1 cellular context compared by ENCODE assay signal in the genomic region with DNA sequence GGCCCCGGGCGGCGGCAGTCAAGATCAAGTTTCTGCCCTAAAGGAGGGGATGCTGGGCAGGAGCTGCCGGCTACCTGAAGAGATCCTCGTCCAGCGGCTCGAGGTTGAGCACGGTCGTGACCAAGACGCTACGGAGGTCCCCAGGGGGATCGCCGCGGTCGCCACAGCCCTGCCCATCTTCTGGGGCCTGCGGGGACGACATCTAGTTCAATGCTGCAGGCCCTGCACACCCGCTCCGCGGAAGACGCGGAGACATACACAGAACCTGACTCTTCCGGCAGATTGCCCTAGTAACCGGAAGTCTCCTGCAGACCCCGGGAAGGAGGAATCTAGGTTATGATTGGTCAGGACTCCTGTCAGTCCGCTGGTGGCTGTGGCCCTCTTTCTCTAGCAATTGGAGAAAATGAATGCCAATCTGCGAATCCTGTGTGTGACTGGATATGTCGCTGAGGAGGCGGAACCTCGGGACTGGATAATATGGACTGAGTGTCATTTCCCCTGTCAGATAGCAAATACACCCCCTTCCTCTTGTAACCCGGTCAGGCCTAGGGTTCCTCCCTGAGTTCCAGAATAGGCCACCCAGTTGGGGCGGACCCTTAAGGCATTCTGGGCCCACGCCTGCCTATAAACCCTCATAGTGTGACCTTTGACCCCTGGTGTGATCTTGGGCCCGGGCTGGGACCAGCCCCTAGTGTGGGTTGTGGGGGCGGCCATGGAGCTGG.
TF ChIP-seq lines count a peak whose summit lies in the region.

A gene (minus strand): TSS at position 279 of the 722 bp plus-strand sequence. CDS start 77 bp downstream, at position 202.
A gene (plus strand): TSS at position 501 of the 722 bp plus-strand sequence. CDS start 212 bp downstream, at position 713.

TF ChIP-seq in IMR-90, 13 proteins besides CTCF, POLR2A, EP300 and RAD21:
- TF ChIP-seq MXI1 (IDR thresholded peaks at IDR 0.05; ENCODE audit: borderline replicate concordance, low read depth, low read length), result 0 out of 2 replicates have a peak, but pooled peaks have one; percentile 17
- TF ChIP-seq, protein P1, sequence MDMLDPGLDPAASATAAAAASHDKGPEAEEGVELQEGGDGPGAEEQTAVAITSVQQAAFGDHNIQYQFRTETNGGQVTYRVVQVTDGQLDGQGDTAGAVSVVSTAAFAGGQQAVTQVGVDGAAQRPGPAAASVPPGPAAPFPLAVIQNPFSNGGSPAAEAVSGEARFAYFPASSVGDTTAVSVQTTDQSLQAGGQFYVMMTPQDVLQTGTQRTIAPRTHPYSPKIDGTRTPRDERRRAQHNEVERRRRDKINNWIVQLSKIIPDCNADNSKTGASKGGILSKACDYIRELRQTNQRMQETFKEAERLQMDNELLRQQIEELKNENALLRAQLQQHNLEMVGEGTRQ (IDR thresholded peaks at IDR 0.05; ENCODE audit: low read depth, low read length), result no peak
- TF ChIP-seq SMC3 (IDR thresholded peaks at IDR 0.05; ENCODE audit: low read depth, low read length), result no peak
- no peak for TF ChIP-seq CHD1 (IDR thresholded peaks at IDR 0.05; ENCODE audit: low read depth, low read length)
- TF ChIP-seq BHLHE40 (IDR thresholded peaks at IDR 0.05; ENCODE audit: low read depth, low read length), result peak; percentile 46; the same call in 1 of the 2 replicates
- TF ChIP-seq RCOR1 (IDR thresholded peaks at IDR 0.05; ENCODE audit: insufficient replicate concordance, low read length), result no peak
- no peak for TF ChIP-seq CEBPB (IDR thresholded peaks at IDR 0.05; ENCODE audit: low read depth, low read length)
- TF ChIP-seq MAFK (IDR thresholded peaks at IDR 0.05; ENCODE audit: low read depth, low read length), result peak; percentile 33; the same call in 1 of the 2 replicates
- no peak for TF ChIP-seq RFX5 (IDR thresholded peaks at IDR 0.05; ENCODE audit: low read depth, low read length)
- TF ChIP-seq MAZ (IDR thresholded peaks at IDR 0.05; ENCODE audit: borderline replicate concordance, low read depth, low read length), result no peak; the same call in 1 of the 2 replicates
- peak; percentile 74; the same call in 1 of the 2 replicates for TF ChIP-seq FOS (IDR thresholded peaks at IDR 0.05; ENCODE audit: low read depth, low read length)
- TF ChIP-seq NFE2L2 (IDR thresholded peaks at IDR 0.05; ENCODE audit: low read depth, low read length), result no peak
- TF ChIP-seq, protein P2, sequence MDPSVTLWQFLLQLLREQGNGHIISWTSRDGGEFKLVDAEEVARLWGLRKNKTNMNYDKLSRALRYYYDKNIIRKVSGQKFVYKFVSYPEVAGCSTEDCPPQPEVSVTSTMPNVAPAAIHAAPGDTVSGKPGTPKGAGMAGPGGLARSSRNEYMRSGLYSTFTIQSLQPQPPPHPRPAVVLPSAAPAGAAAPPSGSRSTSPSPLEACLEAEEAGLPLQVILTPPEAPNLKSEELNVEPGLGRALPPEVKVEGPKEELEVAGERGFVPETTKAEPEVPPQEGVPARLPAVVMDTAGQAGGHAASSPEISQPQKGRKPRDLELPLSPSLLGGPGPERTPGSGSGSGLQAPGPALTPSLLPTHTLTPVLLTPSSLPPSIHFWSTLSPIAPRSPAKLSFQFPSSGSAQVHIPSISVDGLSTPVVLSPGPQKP (IDR thresholded peaks at IDR 0.05; ENCODE audit: borderline replicate concordance, low read depth, low read length), result no peak
